21 cellular contexts compared by ENCODE assay signal in the genomic region with DNA sequence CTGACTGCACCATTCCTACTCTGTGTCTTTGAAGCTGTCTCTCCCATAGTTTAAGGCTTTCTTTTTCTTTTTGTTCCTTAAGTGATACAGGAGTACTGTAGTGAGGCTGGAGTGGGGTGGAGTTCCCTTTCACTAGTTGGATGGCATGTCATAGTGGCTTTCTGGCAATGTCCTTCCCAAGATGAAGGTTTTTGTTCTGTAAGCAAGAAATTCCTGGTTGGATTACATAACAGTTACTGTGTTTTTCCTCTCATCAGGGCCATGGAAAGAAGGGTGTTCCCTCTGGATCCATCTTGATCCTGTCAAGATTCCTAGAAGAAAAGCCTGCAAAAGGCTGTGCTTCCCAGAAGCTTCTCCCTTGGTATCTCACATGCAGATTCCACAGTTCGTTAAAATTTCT.
A peak's percentile ranks its signal among the peaks of the same experiment; 100 is the strongest.
DNase-seq lines count a peak whose midpoint lies in the region; ATAC-seq and TF ChIP-seq lines count a peak whose summit lies in the region.
"Had no signal": no experiment of that assay in that cellular context is flagged by ENCODE, and none has a peak within 500 bp of the region (broad histone marks: within the 10 kb centered on the region; RNA-seq: fewer than 3 reads in every experiment).

No MANE protein-coding gene starts in this region.

- no TSS peak for BruUV-seq in mammary epithelial cell (replicated peaks; lab: Mats Ljungman, UMichigan)

- no peak overlapping the region for H3K9ac ChIP-seq in mammary epithelial cell (ENCODE audit: insufficient read depth, low read length)
- H3K9ac ChIP-seq: KMS-11 had no signal

- H3K9me3 ChIP-seq in osteoblast (ENCODE audit: low read depth, low read length) (no peaks in the 10 kb centered on the region), aorta (ENCODE audit: control insufficient read depth, low read length) (no peaks in the 10 kb centered on the region), mammary epithelial cell (replicated peaks; ENCODE audit: insufficient read depth, low read length) (no peaks in the 10 kb centered on the region)

- ATAC-seq in Right ventricle myocardium inferior, result peak; percentile 76
- peak; percentile 80 for ATAC-seq in left ventricle myocardium superior
- peak; percentile 59 for ATAC-seq in aorta (ENCODE audit: low FRiP score)
- ATAC-seq in GM21529 (IDR thresholded peaks at IDR 0.05; ENCODE audit: unreplicated experiment), result no peak
- ATAC-seq: HCT116 had no signal

- CTCF ChIA-PET in mammary epithelial cell (lab: Charles Lee; ENCODE audit: low non-redundant PET), result no interaction called here

- DNase-seq in Right ventricle myocardium inferior (ENCODE audit: missing footprints) (no peak), cardiac septum (ENCODE audit: low spot score) (no peak), left ventricle myocardium superior (no peak), osteoblast (ENCODE audit: insufficient read length, low spot score, missing footprints) (no peak), aorta (peak in 1 of 2 donors; percentile 12), dorsolateral prefrontal cortex (no peak), mammary epithelial cell (no peak)
- DNase-seq: AML-193, EL, GF-D8, IMR-90, NCI-H1092 treated with DMSO at 0.1 percent for 48 hours, NCI-H1436 treated with DMSO at 0.1 percent for 48 hours, NCI-H2029, NCI-H446, NCI-H526, OCI-M1 had no signal

- H2AFZ ChIP-seq in osteoblast (ENCODE audit: low read length), result peak overlapping the region; percentile 53
- no peak overlapping the region for H2AFZ ChIP-seq in mammary epithelial cell (ENCODE audit: low read depth, low read length)

- TF ChIP-seq CTCF in osteoblast (IDR thresholded peaks at IDR 0.05; ENCODE audit: extremely low read depth, low read depth, low read length) (no peak), dorsolateral prefrontal cortex (IDR thresholded peaks at IDR 0.05 in 54 of 56, conservative IDR thresholded peaks at IDR 0.05 in 2 of 56; ENCODE audit: low read depth in 1 of 56, partially characterized antibody in 56 of 56) (no peak), mammary epithelial cell (conservative IDR thresholded peaks at IDR 0.05 in 1 of 2, IDR thresholded peaks at IDR 0.05 in 1 of 2; ENCODE audit: extremely low read depth in 1 of 2, insufficient read depth in 1 of 2, low read depth in 1 of 2, low read length in 2 of 2) (no peak)

- H3K4me1 ChIP-seq in osteoblast (ENCODE audit: insufficient read depth, low read length) (no peaks in the 10 kb centered on the region), aorta (ENCODE audit: control insufficient read depth in 1 of 2, insufficient read depth in 2 of 2, low read length in 2 of 2) (no peaks in the 10 kb centered on the region), mammary epithelial cell (ENCODE audit: insufficient read depth, low read length) (no peaks in the 10 kb centered on the region)

- H3K4me2 ChIP-seq in osteoblast (ENCODE audit: insufficient read depth, low read length), result no peak overlapping the region
- no peak overlapping the region for H3K4me2 ChIP-seq in mammary epithelial cell (ENCODE audit: insufficient read depth, low read depth, low read length)
- H3K4me2 ChIP-seq: KMS-11 had no signal

- H3K4me3 ChIP-seq in osteoblast (ENCODE audit: insufficient read depth, low read length) (no peak overlapping the region), aorta (ENCODE audit: low read length in 2 of 2) (no peak overlapping the region), dorsolateral prefrontal cortex (no peak overlapping the region), mammary epithelial cell (replicated peaks in 1 of 3; ENCODE audit: insufficient read depth in 1 of 3, low read depth in 2 of 3, low read length in 3 of 3) (no peak overlapping the region)

- H3K79me2 ChIP-seq in osteoblast (ENCODE audit: insufficient read depth, low read length) (no peaks in the 10 kb centered on the region), mammary epithelial cell (ENCODE audit: insufficient read depth, low read length) (no peaks in the 10 kb centered on the region)

- in situ Hi-C loops in mammary epithelial cell (cut with MboI; ENCODE audit: low sequenced_read_pairs in 2 of 2), result no loop called here

- dilution Hi-C loops in mammary epithelial cell (cut with HindIII; ENCODE audit: low sequenced_read_pairs), result no loop called here

- WGBS in aorta, 2 donors, result 65 to 84% methylated on average over 1 of the region's 1 CpG
- 100% methylated on average over 1 of the region's 1 CpG for WGBS in mammary epithelial cell (ENCODE audit: low coverage, missing lambda C conversion rate)

- intact Hi-C loops in Right ventricle myocardium inferior (cut with DNase I) (loop anchor here (10.0 kb wide), 1 partner anchor 321 kb away; no protein-coding TSS in a partner anchor), cardiac septum (cut with DNase I) (no loop called here), left ventricle myocardium superior (cut with micrococcal nuclease) (no loop called here), aorta (cut with DNase I) (no loop called here), dorsolateral prefrontal cortex (cut with DNase I) (no loop called here), mammary epithelial cell (cut with micrococcal nuclease) (no loop called here)

- H3K27ac ChIP-seq in osteoblast (ENCODE audit: low read depth, low read length), result no peak overlapping the region
- H3K27ac ChIP-seq in aorta (ENCODE audit: low read depth in 1 of 2, low read length in 2 of 2), result no peak overlapping the region
- H3K27ac ChIP-seq in dorsolateral prefrontal cortex, result no peak overlapping the region
- no peak overlapping the region for H3K27ac ChIP-seq in mammary epithelial cell (ENCODE audit: insufficient read depth, low read depth, low read length)
- H3K27ac ChIP-seq: C4-2B, KMS-11 had no signal

- H4K20me1 ChIP-seq in osteoblast (ENCODE audit: insufficient read depth, low read length) (no peaks in the 10 kb centered on the region), mammary epithelial cell (ENCODE audit: insufficient read depth, low read length) (no peaks in the 10 kb centered on the region)

- H3K36me3 ChIP-seq in osteoblast (ENCODE audit: insufficient read depth, low read length), result no peaks in the 10 kb centered on the region
- H3K36me3 ChIP-seq in aorta (ENCODE audit: control insufficient read depth in 1 of 2, insufficient read depth in 2 of 2, low read length in 1 of 2), result no peaks in the 10 kb centered on the region
- H3K36me3 ChIP-seq in mammary epithelial cell (ENCODE audit: insufficient read depth, low read length), result no peaks in the 10 kb centered on the region

- H3K27me3 ChIP-seq in osteoblast (ENCODE audit: insufficient read depth, low read length) (peaks cover 10% of the 10 kb centered on the region), aorta (ENCODE audit: control insufficient read depth in 1 of 2, insufficient read depth in 2 of 2, low read length in 1 of 2) (no peaks in the 10 kb centered on the region), dorsolateral prefrontal cortex (no peaks in the 10 kb centered on the region), mammary epithelial cell (ENCODE audit: insufficient read depth, low read length) (no peaks in the 10 kb centered on the region)
